In the genomic region with DNA sequence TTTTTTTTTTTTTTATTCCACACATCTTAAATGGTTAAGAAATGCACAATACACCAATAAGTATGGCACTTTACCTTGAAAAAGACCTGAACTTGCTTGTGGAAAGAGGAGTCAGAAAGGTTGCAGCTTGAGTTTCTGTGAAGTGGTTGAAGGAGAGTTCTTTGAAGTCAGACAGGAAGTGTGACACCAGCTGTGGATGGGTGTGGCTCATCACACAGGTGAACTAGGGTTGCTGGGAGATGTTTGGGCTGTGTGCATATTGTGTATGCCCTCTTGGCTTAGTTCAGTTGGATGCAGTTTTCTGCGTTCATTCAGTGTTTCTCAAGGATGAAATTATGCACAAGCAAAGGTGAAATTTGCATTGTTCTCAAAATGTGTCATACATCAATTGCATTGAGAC, we compare ENCODE assay signal across 12 cellular contexts. TPM values are rescaled to one million over a fixed set of nuclear protein-coding genes. Genes with fewer than 3 reads are reported as not detected.
A peak's percentile ranks its signal among the peaks of the same experiment; 100 is the strongest.
DNase-seq lines count a peak whose midpoint lies in the region; ATAC-seq and TF ChIP-seq lines count a peak whose summit lies in the region.
"Had no signal": no experiment of that assay in that cellular context is flagged by ENCODE, and none has a peak within 500 bp of the region (broad histone marks: within the 10 kb centered on the region; RNA-seq: fewer than 3 reads in every experiment).

No MANE protein-coding gene starts in this region.

- H3K27me3 ChIP-seq in CD8-positive, alpha-beta memory T cell (ENCODE audit: insufficient read depth, low read length, poor library complexity, severe bottlenecking), result no peaks in the 10 kb centered on the region

- peaks cover 23% of the 10 kb centered on the region for H3K36me3 ChIP-seq in CD8-positive, alpha-beta memory T cell (ENCODE audit: insufficient read depth, low read length)

- H3K9me3 ChIP-seq in CD8-positive, alpha-beta memory T cell (ENCODE audit: low read length), result no peaks in the 10 kb centered on the region
- H3K9me3 ChIP-seq: thoracic aorta had no signal

- peaks cover 18 to 61% (median 21%) of the 10 kb centered on the region in 3 donors for H3K36me3 Mint-ChIP-seq in CD8-positive, alpha-beta memory T cell
- H3K36me3 Mint-ChIP-seq in activated CD8-positive, alpha-beta T cell treated with anti-CD3 and anti-CD28 coated beads for 36 hours (ENCODE audit: low read depth), result peaks cover 88% of the 10 kb centered on the region

- H3K4me3 Mint-ChIP-seq in CD8-positive, alpha-beta memory T cell, result peak overlapping the region; percentile 21 to 68 (median 60)
- H3K4me3 Mint-ChIP-seq in activated CD8-positive, alpha-beta T cell treated with anti-CD3 and anti-CD28 coated beads for 36 hours, result peak overlapping the region; percentile 15

- peak overlapping the region; percentile 32 for H3K4me3 ChIP-seq in CD8-positive, alpha-beta memory T cell (ENCODE audit: low read length)
- H3K4me3 ChIP-seq: thoracic aorta had no signal

- H3K4me1 ChIP-seq in CD8-positive, alpha-beta memory T cell (ENCODE audit: insufficient read depth, low read length), result peaks cover 97% of the 10 kb centered on the region

- H3K4me1 Mint-ChIP-seq in CD8-positive, alpha-beta memory T cell, result peaks cover 85 to 98% (median 95%) of the 10 kb centered on the region in 3 donors
- H3K4me1 Mint-ChIP-seq in activated CD8-positive, alpha-beta T cell treated with anti-CD3 and anti-CD28 coated beads for 36 hours (ENCODE audit: low read depth), result peaks cover 89% of the 10 kb centered on the region

- DNase-seq in CD8-positive, alpha-beta memory T cell, result peak in 4 of 5 donors; percentile 57 to 92 (median 86)
- peak; percentile 84 for DNase-seq in activated CD8-positive, alpha-beta T cell treated with anti-CD3 and anti-CD28 coated beads for 36 hours
- peak; percentile 28 for DNase-seq in islet precursor cell
- no peak for DNase-seq in NAMALWA (ENCODE audit: low spot score)
- DNase-seq in posterior cingulate gyrus, result no peak
- DNase-seq in H4 (ENCODE audit: low spot score), result no peak
- DNase-seq in NCI-H1092 (lab: John Stamatoyannopoulos, UW), result no peak
- DNase-seq: DMS153, IMR-90 had no signal

- intact Hi-C loops in activated CD8-positive, alpha-beta T cell treated with anti-CD3 and anti-CD28 coated beads for 36 hours (cut with micrococcal nuclease), result no loop called here
- intact Hi-C loops in posterior cingulate gyrus (cut with DNase I), result loop anchor here (10.0 kb wide), 1 partner anchor 83 kb away; the partner anchor contains the start of gene DET1

- H3K9me3 Mint-ChIP-seq in CD8-positive, alpha-beta memory T cell, result peaks cover 0 to 2% (median 0%) of the 10 kb centered on the region in 5 donors
- no peaks in the 10 kb centered on the region for H3K9me3 Mint-ChIP-seq in activated CD8-positive, alpha-beta T cell treated with anti-CD3 and anti-CD28 coated beads for 36 hours

- H3K27me3 Mint-ChIP-seq in CD8-positive, alpha-beta memory T cell, result peaks cover 0 to 1% of the 10 kb centered on the region in 2 donors
- no peaks in the 10 kb centered on the region for H3K27me3 Mint-ChIP-seq in activated CD8-positive, alpha-beta T cell treated with anti-CD3 and anti-CD28 coated beads for 36 hours

- POLR2A ChIA-PET in CD8-positive, alpha-beta memory T cell (lab: Charles Lee), result interaction anchor here (0.7 to 2.8 kb wide), 4 partner anchors 8 to 37 kb away, joined by 3 to 20 read pairs (median 6); no protein-coding TSS in a partner anchor
- POLR2A ChIA-PET in activated CD8-positive, alpha-beta T cell treated with anti-CD3 and anti-CD28 coated beads for 36 hours (lab: Charles Lee), result interaction anchor here (1.2 to 2.0 kb wide), 2 partner anchors 25 to 29 kb away, joined by 3 to 4 read pairs; no protein-coding TSS in a partner anchor

- TF ChIP-seq CTCF in activated CD8-positive, alpha-beta T cell treated with anti-CD3 and anti-CD28 coated beads for 36 hours (IDR thresholded peaks at IDR 0.05), result no peak

- peak overlapping the region; percentile 72 to 98 (median 88) for H3K27ac Mint-ChIP-seq in CD8-positive, alpha-beta memory T cell
- peak overlapping the region; percentile 73 for H3K27ac Mint-ChIP-seq in activated CD8-positive, alpha-beta T cell treated with anti-CD3 and anti-CD28 coated beads for 36 hours

- CTCF ChIA-PET in CD8-positive, alpha-beta memory T cell (lab: Charles Lee), result interaction anchor here (0.6 to 5.8 kb wide), 4 partner anchors 8 to 259 kb away, joined by 3 to 88 read pairs (median 45); no protein-coding TSS in a partner anchor
- CTCF ChIA-PET in activated CD8-positive, alpha-beta T cell treated with anti-CD3 and anti-CD28 coated beads for 36 hours (lab: Charles Lee), result no interaction called here

- peak overlapping the region; percentile 39 for H3K27ac ChIP-seq in CD8-positive, alpha-beta memory T cell (ENCODE audit: low read depth, low read length)
- H3K27ac ChIP-seq: thoracic aorta, VCaP had no signal

- ATAC-seq in HG03139 (IDR thresholded peaks at IDR 0.05; ENCODE audit: unreplicated experiment), result peak; percentile 36
- ATAC-seq in activated CD8-positive, alpha-beta T cell treated with anti-CD3 and anti-CD28 coated beads for 36 hours, result peak; percentile 47

RNA-seq across cellular contexts. Expression of gene AEN, which starts 6.3 kb away (rescaled TPM):
- 100 to 1,000 TPM; 109 TPM for total RNA-seq in CD8-positive, alpha-beta memory T cell
- polyA plus RNA-seq in CD8-positive, alpha-beta memory T cell, result 22.8 TPM
- 10 to 100 TPM; 55.2 to 58.4 TPM for total RNA-seq in activated CD8-positive, alpha-beta T cell treated with anti-CD3 and anti-CD28 coated beads for 36 hours
- total RNA-seq in H4 (2014; rRNA removed; shearing (Covaris generic)), result 23.9 and 28.7 TPM in 2 replicates

RNA-seq across cellular contexts. Expression of gene ISG20, which starts 11.4 kb away (rescaled TPM):
- 10 to 100 TPM; 22.5 to 27.2 TPM for total RNA-seq in CD8-positive, alpha-beta memory T cell
- polyA plus RNA-seq in CD8-positive, alpha-beta memory T cell, result 572 TPM
- total RNA-seq in activated CD8-positive, alpha-beta T cell treated with anti-CD3 and anti-CD28 coated beads for 36 hours, result 10 to 100 TPM; 75.1 to 82.8 TPM
- total RNA-seq in H4 (2014; rRNA removed; shearing (Covaris generic)), result 14.7 and 20.9 TPM in 2 replicates

Comparison
In these comparisons a context has a peak if more than half of its experiments do, and no peak if none do; other contexts are left out.
1. DNase-seq: peak in CD8-positive, alpha-beta memory T cell (4 of 5), activated CD8-positive, alpha-beta T cell treated with anti-CD3 and anti-CD28 coated beads for 36 hours (single experiment) and islet precursor cell (single experiment); none in NAMALWA (single experiment), posterior cingulate gyrus (0 of 10), H4 (single experiment) and NCI-H1092 (single experiment).